5 cellular contexts compared by ENCODE assay signal in genomic region chr1:12522780-12523179, GRCh38.
DNase-seq lines count a peak whose midpoint lies in the region; ATAC-seq, FAIRE-seq and TF ChIP-seq lines count a peak whose summit lies in the region.
"Not testable (repeated sequence)": the region's sequence is repeated elsewhere in the genome, so short reads cannot be mapped to it uniquely, and the experiment has no call there.

No MANE protein-coding gene starts in this region.

- not testable (repeated sequence) for FAIRE-seq in HepG2 (lab: Jason Lieb, UNC)

- TF ChIP-seq POLR2A in HepG2 (IDR thresholded peaks at IDR 0.05; ENCODE audit: insufficient read depth in 1 of 2, low read depth in 2 of 2, low read length in 2 of 2); right lobe of liver (IDR thresholded peaks at IDR 0.05); transverse colon (IDR thresholded peaks at IDR 0.05): not testable (repeated sequence)

- not testable (repeated sequence) for H3K4me3 Mint-ChIP-seq in activated T-cell treated with anti-CD3 and anti-CD28 coated beads, Interleukin-2, amount 50 U/mL, for 24 hours

- not testable (repeated sequence) for H3K4me3 ChIP-seq in HepG2 (replicated peaks in 1 of 3; ENCODE audit: insufficient read depth in 1 of 3, low read depth in 2 of 3, low read length in 3 of 3); transverse colon
- H3K4me3 ChIP-seq in right lobe of liver, result peak overlapping the region in 1 of 3 donors; percentile 4

- not testable (repeated sequence) for H3K27ac Mint-ChIP-seq in activated T-cell treated with anti-CD3 and anti-CD28 coated beads, Interleukin-2, amount 50 U/mL, for 24 hours

- WGBS in HepG2 (ENCODE audit: low lambda C conversion rate), result 95% methylated on average over 9 of the region's 9 CpGs
- WGBS in right lobe of liver (ENCODE audit: insufficient coverage, low coverage, low lambda C conversion rate, missing lambda C conversion rate), result 56% methylated on average over 9 of the region's 9 CpGs
- WGBS in transverse colon (ENCODE audit: low coverage in 1 of 2), 2 donors, result 94 to 100% methylated on average over 9 of the region's 9 CpGs

- DNase-seq in activated T-cell treated with anti-CD3 and anti-CD28 coated beads, Interleukin-2, amount 50 U/mL, for 24 hours, result peak; percentile 6
- DNase-seq in cardiac septum (ENCODE audit: low spot score) (peak; percentile 20), right lobe of liver (peak in 2 of 3 donors; percentile 48 to 53), transverse colon (peak; percentile 2)
- not testable (repeated sequence) for DNase-seq in HepG2 (ENCODE audit: low spot score)

- not testable (repeated sequence) for H4K20me1 ChIP-seq in HepG2 (ENCODE audit: insufficient read depth, low read length)

- ATAC-seq in HepG2, right lobe of liver: not testable (repeated sequence)

- H3K27ac ChIP-seq in HepG2 (ENCODE audit: extremely low read length, insufficient read depth, low read length); transverse colon: not testable (repeated sequence)
- H3K27ac ChIP-seq in right lobe of liver, result peak overlapping the region in 2 of 3 donors; percentile 26 to 95

- not testable (repeated sequence) for H2AFZ ChIP-seq in HepG2 (ENCODE audit: low read length)

- not testable (repeated sequence) for H3K4me2 ChIP-seq in HepG2 (ENCODE audit: low read depth, low read length)

- not testable (repeated sequence) for H3K27me3 ChIP-seq in HepG2 (ENCODE audit: control insufficient read depth in 1 of 2, insufficient read depth in 2 of 2, low read length in 2 of 2); right lobe of liver; transverse colon

- CTCF ChIA-PET in HepG2 (lab: Yijun Ruan, JAX; ENCODE audit: low intra/inter-chr PET ratio, low total read pairs), result not testable (repeated sequence)

- not testable (repeated sequence) for H3K27me3 Mint-ChIP-seq in activated T-cell treated with anti-CD3 and anti-CD28 coated beads, Interleukin-2, amount 50 U/mL, for 24 hours

- not testable (repeated sequence) for TF ChIP-seq EP300 in HepG2 (IDR thresholded peaks at IDR 0.05; ENCODE audit: low read depth in 2 of 2, low read length in 2 of 2); HepG2 (CRISPR knock-in tag; IDR thresholded peaks at IDR 0.05; ENCODE audit: borderline replicate concordance); transverse colon (IDR thresholded peaks at IDR 0.05; ENCODE audit: low read depth)

- BruUV-seq in HepG2 (replicated peaks; lab: Mats Ljungman, UMichigan), result not testable (repeated sequence)

- H3K79me2 ChIP-seq in HepG2 (ENCODE audit: insufficient read depth, low read length), result not testable (repeated sequence)

- not testable (repeated sequence) for TF ChIP-seq CTCF in HepG2 (CRISPR knock-in tag; IDR thresholded peaks at IDR 0.05); right lobe of liver (IDR thresholded peaks at IDR 0.05); transverse colon (IDR thresholded peaks at IDR 0.05)

- H3K4me1 Mint-ChIP-seq in activated T-cell treated with anti-CD3 and anti-CD28 coated beads, Interleukin-2, amount 50 U/mL, for 24 hours (ENCODE audit: low read depth), result peaks cover 30% of the 10 kb centered on the region

- H3K9me3 Mint-ChIP-seq in activated T-cell treated with anti-CD3 and anti-CD28 coated beads, Interleukin-2, amount 50 U/mL, for 24 hours, result not testable (repeated sequence)

- H3K9me3 ChIP-seq in HepG2 (ENCODE audit: low read length); right lobe of liver; transverse colon: not testable (repeated sequence)

- not testable (repeated sequence) for H3K36me3 ChIP-seq in HepG2 (replicated peaks in 1 of 2; ENCODE audit: control insufficient read depth in 1 of 2, insufficient read depth in 2 of 2, low read length in 2 of 2); right lobe of liver; transverse colon

- not testable (repeated sequence) for TF ChIP-seq RAD21 in HepG2 (CRISPR knock-in tag; IDR thresholded peaks at IDR 0.05)

- H3K4me1 ChIP-seq in HepG2 (ENCODE audit: insufficient read depth, low read length) (peaks cover 61% of the 10 kb centered on the region), right lobe of liver (peaks cover 0 to 40% (median 14%) of the 10 kb centered on the region in 4 donors), transverse colon (peaks cover 12 to 32% (median 28%) of the 10 kb centered on the region in 4 donors)

- intact Hi-C loops in cardiac septum (cut with DNase I); transverse colon (cut with DNase I; ENCODE audit: low total_unique reads): not testable (repeated sequence)
- intact Hi-C loops in HepG2 (cut with micrococcal nuclease; ENCODE audit: unreplicated experiment) (loop anchor here (10.0 kb wide), 1 partner anchor 208 kb away; no protein-coding TSS in a partner anchor), right lobe of liver (cut with DNase I) (loop anchor here (10.0 kb wide), 1 partner anchor 68 kb away; no protein-coding TSS in a partner anchor)

- in situ Hi-C loops in HepG2 (cut with HindIII; ENCODE audit: extremely low pct_ligation_motif_present, low pct_unique_long_range_greater_than_20kb), result loop anchor here (10.0 kb wide), 1 partner anchor 118 kb away; no protein-coding TSS in a partner anchor
- in situ Hi-C loops in transverse colon (cut with MboI; ENCODE audit: low pct_ligation_motif_present in 1 of 4, low pct_unique_long_range_greater_than_20kb in 1 of 4, low sequenced_read_pairs in 3 of 4), result not testable (repeated sequence)

- not testable (repeated sequence) for H3K36me3 Mint-ChIP-seq in activated T-cell treated with anti-CD3 and anti-CD28 coated beads, Interleukin-2, amount 50 U/mL, for 24 hours (ENCODE audit: low read depth)

- POLR2A ChIA-PET in HepG2 (lab: Yijun Ruan, JAX), result interaction anchor here (9.3 kb wide), 1 partner anchor 95 kb away, joined by 220 read pairs; the partner anchor contains the start of gene DHRS3

- not testable (repeated sequence) for H3K9ac ChIP-seq in HepG2 (ENCODE audit: insufficient read depth, low read depth, low read length)

TF ChIP-seq in HepG2, 621 proteins besides CTCF, POLR2A, EP300 and RAD21:
- peak; percentile 21; the same call in 1 of the 2 replicates for TF ChIP-seq ZBTB33 (CRISPR knock-in tag; IDR thresholded peaks at IDR 0.05)
